In the genomic region with DNA sequence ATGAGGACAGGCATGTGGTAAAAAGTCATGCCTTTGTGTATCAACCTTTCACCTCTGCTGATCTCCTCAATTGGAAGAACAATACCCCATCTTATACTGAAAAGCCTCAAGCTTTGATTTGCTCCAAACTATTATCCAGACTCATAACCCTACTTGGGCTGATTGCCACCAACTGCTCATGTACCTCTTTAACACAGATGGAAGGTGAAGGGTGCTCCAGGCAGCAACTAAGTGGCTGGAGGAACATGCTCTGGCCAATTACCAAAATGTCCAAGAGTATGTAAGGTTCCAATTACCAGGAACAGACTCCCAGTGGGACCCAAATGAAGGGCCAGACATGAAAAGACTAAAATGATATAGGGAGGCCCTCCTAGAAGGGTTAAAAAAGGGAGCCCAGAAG, we compare ENCODE assay signal across 25 cellular contexts.
DNase-seq lines count a peak whose midpoint lies in the region; ATAC-seq, FAIRE-seq and TF ChIP-seq lines count a peak whose summit lies in the region.
"Had no signal": no experiment of that assay in that cellular context is flagged by ENCODE, and none has a peak within 500 bp of the region (broad histone marks: within the 10 kb centered on the region; RNA-seq: fewer than 3 reads in every experiment).

No MANE protein-coding gene starts in this region.

- no peak overlapping the region for H3K4me3 Mint-ChIP-seq in natural killer cell treated with Interleukin-12 subunit alpha and Interleukin-12 subunit beta and Interleukin-15 and Interleukin-18, amount 100 ng/mL, for 72 hours
- no peak overlapping the region for H3K4me3 Mint-ChIP-seq in natural killer cell
- H3K4me3 Mint-ChIP-seq: CD14-positive monocyte; CD4-positive, CD25-positive, alpha-beta regulatory T cell had no signal

- H3K27ac ChIP-seq in thyroid gland, result peak overlapping the region; percentile 68 to 84 (median 76)
- H3K27ac ChIP-seq: 22Rv1, A549, BLaER1 had no signal

- H3K9me3 ChIP-seq in thyroid gland, result no peaks in the 10 kb centered on the region
- H3K9me3 ChIP-seq: A549, BE2C had no signal

- peaks cover 49 to 55% of the 10 kb centered on the region in 2 donors for H3K4me1 ChIP-seq in thyroid gland
- H3K4me1 ChIP-seq: A549, BE2C had no signal

- H3K27me3 ChIP-seq in bronchial epithelial cell (ENCODE audit: control insufficient read depth, insufficient read depth, low read length), result no peaks in the 10 kb centered on the region
- no peaks in the 10 kb centered on the region for H3K27me3 ChIP-seq in thyroid gland
- H3K27me3 ChIP-seq: BE2C, BLaER1 had no signal

- H3K27ac Mint-ChIP-seq in natural killer cell treated with Interleukin-12 subunit alpha and Interleukin-12 subunit beta and Interleukin-15 and Interleukin-18, amount 100 ng/mL, for 72 hours, result peak overlapping the region; percentile 85 to 96
- H3K27ac Mint-ChIP-seq in natural killer cell, result peak overlapping the region in 1 of 2 donors; percentile 78
- H3K27ac Mint-ChIP-seq: CD14-positive monocyte had no signal

- no peak for TF ChIP-seq POLR2A in thyroid gland (IDR thresholded peaks at IDR 0.05)

- intact Hi-C loops in natural killer cell (cut with micrococcal nuclease), result no loop called here
- intact Hi-C loops in thyroid gland (cut with DNase I), result loop anchor here (10.0 kb wide), 1 partner anchor 269 kb away; no protein-coding TSS in a partner anchor

- TF ChIP-seq CTCF in natural killer cell (IDR thresholded peaks at IDR 0.05), result no peak
- TF ChIP-seq CTCF in bronchial epithelial cell (IDR thresholded peaks at IDR 0.05; ENCODE audit: insufficient read depth, low read length, severe bottlenecking), result no peak
- TF ChIP-seq CTCF in thyroid gland (IDR thresholded peaks at IDR 0.05), result no peak

- peak; percentile 13 for FAIRE-seq in bronchial epithelial cell (lab: Jason Lieb, UNC)
- FAIRE-seq: A549, G401.6, GM12891, GM19239 had no signal

- H3K4me1 Mint-ChIP-seq in natural killer cell treated with Interleukin-12 subunit alpha and Interleukin-12 subunit beta and Interleukin-15 and Interleukin-18, amount 100 ng/mL, for 72 hours (ENCODE audit: low read depth in 2 of 2), result peaks cover 13 to 17% of the 10 kb centered on the region in 2 donors
- H3K4me1 Mint-ChIP-seq in natural killer cell, result peaks cover 9 to 12% of the 10 kb centered on the region in 2 donors
- H3K4me1 Mint-ChIP-seq: CD14-positive monocyte had no signal

- H3K36me3 ChIP-seq in bronchial epithelial cell (ENCODE audit: control insufficient read depth, insufficient read depth, low read length), result no peaks in the 10 kb centered on the region
- no peaks in the 10 kb centered on the region for H3K36me3 ChIP-seq in thyroid gland
- H3K36me3 ChIP-seq: BE2C, BLaER1 had no signal

- H3K4me3 ChIP-seq in bronchial epithelial cell (ENCODE audit: low read depth, low read length) (no peak overlapping the region), thyroid gland (replicated peaks in 1 of 3) (no peak overlapping the region)
- H3K4me3 ChIP-seq: A549, BLaER1 had no signal

- no peaks in the 10 kb centered on the region for H3K27me3 Mint-ChIP-seq in natural killer cell treated with Interleukin-12 subunit alpha and Interleukin-12 subunit beta and Interleukin-15 and Interleukin-18, amount 100 ng/mL, for 72 hours
- H3K27me3 Mint-ChIP-seq in natural killer cell (ENCODE audit: low read depth in 2 of 2), result no peaks in the 10 kb centered on the region
- H3K27me3 Mint-ChIP-seq: CD4-positive, alpha-beta memory T cell; CD4-positive, CD25-positive, alpha-beta regulatory T cell; CD8-positive, alpha-beta memory T cell had no signal

- ATAC-seq in natural killer cell treated with Interleukin-12 subunit alpha and Interleukin-12 subunit beta and Interleukin-15 and Interleukin-18, amount 100 ng/mL, for 72 hours, result no peak
- no peak for ATAC-seq in natural killer cell
- ATAC-seq: A549 had no signal

- no peak for DNase-seq in natural killer cell treated with Interleukin-12 subunit alpha and Interleukin-12 subunit beta and Interleukin-15 and Interleukin-18, amount 100 ng/mL, for 72 hours (ENCODE audit: low spot score)
- DNase-seq in natural killer cell (no peak), DMS79 treated with DMSO at 0.1 percent for 48 hours (lab: John Stamatoyannopoulos, UW) (peak; percentile 17), bronchial epithelial cell (ENCODE audit: low read depth) (no peak), thyroid gland (peak; percentile 65 to 82), SW480 (ENCODE audit: low spot score) (no peak), DMS153 treated with DMSO at 0.1 percent for 48 hours (lab: John Stamatoyannopoulos, UW; ENCODE audit: unreplicated experiment) (no peak), iPS-NIHi11 (ENCODE audit: low spot score) (no peak)
- DNase-seq: AML-193; BE2C; C1 segment of cervical spinal cord; CD4-positive, alpha-beta memory T cell; CD4-positive, CD25-positive, alpha-beta regulatory T cell; CD8-positive, alpha-beta memory T cell; COR-L47; DMS 273 treated with DMSO at 0.1 percent for 48 hours; DMS153; GF-D8 had no signal

- peaks cover 8% of the 10 kb centered on the region for H3K36me3 Mint-ChIP-seq in natural killer cell treated with Interleukin-12 subunit alpha and Interleukin-12 subunit beta and Interleukin-15 and Interleukin-18, amount 100 ng/mL, for 72 hours
- no peaks in the 10 kb centered on the region for H3K36me3 Mint-ChIP-seq in natural killer cell
- H3K36me3 Mint-ChIP-seq: CD14-positive monocyte; CD4-positive, CD25-positive, alpha-beta regulatory T cell had no signal

- H3K9me3 Mint-ChIP-seq in natural killer cell treated with Interleukin-12 subunit alpha and Interleukin-12 subunit beta and Interleukin-15 and Interleukin-18, amount 100 ng/mL, for 72 hours, result no peaks in the 10 kb centered on the region
- H3K9me3 Mint-ChIP-seq in natural killer cell, result no peaks in the 10 kb centered on the region
- H3K9me3 Mint-ChIP-seq: CD4-positive, alpha-beta memory T cell; CD4-positive, CD25-positive, alpha-beta regulatory T cell had no signal

Comparison
In these comparisons a context has a peak if more than half of its experiments do, and no peak if none do; other contexts are left out.
1. DNase-seq: peak in DMS79 treated with DMSO at 0.1 percent for 48 hours (single experiment) and thyroid gland (2 of 2); none in natural killer cell treated with Interleukin-12 subunit alpha and Interleukin-12 subunit beta and Interleukin-15 and Interleukin-18, amount 100 ng/mL, for 72 hours (single experiment), natural killer cell (single experiment), bronchial epithelial cell (single experiment), SW480 (single experiment), DMS153 treated with DMSO at 0.1 percent for 48 hours (single experiment) and iPS-NIHi11 (single experiment).